9 cellular contexts compared by ENCODE assay signal in genomic region chr17:75571197-75571884, GRCh38. TPM values are rescaled to one million over a fixed set of nuclear protein-coding genes. Genes with fewer than 3 reads are reported as not detected.
DNase-seq lines count a peak whose midpoint lies in the region; ATAC-seq, FAIRE-seq and TF ChIP-seq lines count a peak whose summit lies in the region.
"Had no signal": no experiment of that assay in that cellular context is flagged by ENCODE, and none has a peak within 500 bp of the region (broad histone marks: within the 10 kb centered on the region; RNA-seq: fewer than 3 reads in every experiment).

No MANE protein-coding gene starts in this region.

- H3K27ac Mint-ChIP-seq in progenitor cell of endocrine pancreas = no peak overlapping the region
- H3K27ac Mint-ChIP-seq: T-cell had no signal

- H3K9me3 ChIP-seq in K562 (replicated peaks; ENCODE audit: control insufficient read depth, insufficient read depth, low read depth, low read length) (no peaks in the 10 kb centered on the region), neutrophil (no peaks in the 10 kb centered on the region)

- no peaks in the 10 kb centered on the region for H3K79me2 ChIP-seq in K562 (ENCODE audit: control insufficient read depth, insufficient read depth, low read length)

- no peaks in the 10 kb centered on the region for H3K9me3 Mint-ChIP-seq in progenitor cell of endocrine pancreas (ENCODE audit: low read depth)
- H3K9me3 Mint-ChIP-seq: T-cell had no signal

- no peaks in the 10 kb centered on the region; the same call in 2 of the 3 replicates for H3K36me3 ChIP-seq in K562 (ENCODE audit: control insufficient read depth, insufficient read depth, low read length)
- H3K36me3 ChIP-seq in neutrophil = no peaks in the 10 kb centered on the region

- POLR2A ChIA-PET in K562 (lab: Yijun Ruan, JAX) = interaction anchor here (0.6 to 1.0 kb wide), 3 partner anchors 10 to 261 kb away, joined by 3 read pairs; no protein-coding TSS in a partner anchor

- no peaks in the 10 kb centered on the region for H3K27me3 ChIP-seq in K562 (ENCODE audit: control insufficient read depth in 2 of 2, insufficient read depth in 2 of 2, low read length in 2 of 2)
- H3K27me3 ChIP-seq in neutrophil = no peaks in the 10 kb centered on the region

- ATAC-seq in K562 = peak; percentile 85
- no peak for ATAC-seq in HG02970 (IDR thresholded peaks at IDR 0.05; ENCODE audit: low FRiP score, unreplicated experiment)
- ATAC-seq: T-cell had no signal

- H3K9ac ChIP-seq in K562 (ENCODE audit: insufficient read depth in 1 of 2, low read depth in 2 of 2, low read length in 2 of 2) = peak overlapping the region; percentile 43 to 77; a peak in 3 of 4 replicates

- H3K4me3 ChIP-seq in K562 (no peak overlapping the region), neutrophil (ENCODE audit: low read depth in 1 of 2, low read length in 1 of 2) (peak overlapping the region in 1 of 2 experiments; percentile 17)

- in situ Hi-C loops in K562 (cut with MboI) = no loop called here

- DNase-seq in GM12892 (ENCODE audit: insufficient read length) (peak; percentile 89), Kasumi-1 (lab: John Stamatoyannopoulos, UW) (peak; percentile 100), K562 (ENCODE audit: extremely low read depth in 1 of 4, low spot score in 3 of 4) (peak in 2 of 4 experiments; percentile 50 to 67), EL (no peak), progenitor cell of endocrine pancreas (ENCODE audit: low spot score, unreplicated experiment) (no peak)
- no peak for DNase-seq in stimulated activated CD4-positive, alpha-beta T cell treated with anti-CD3 and anti-CD28 coated beads, Interleukin-4, amount 100 ng/mL, for 4 hours

- TF ChIP-seq CTCF in K562 (IDR thresholded peaks at IDR 0.05 in 2 of 3, conservative IDR thresholded peaks at IDR 0.05 in 1 of 3; ENCODE audit: insufficient read depth in 2 of 3, low read depth in 1 of 3, low read length in 3 of 3) = no peak
- no peak for TF ChIP-seq CTCF in neutrophil (IDR thresholded peaks at IDR 0.05)
- no peak for TF ChIP-seq CTCF in progenitor cell of endocrine pancreas (IDR thresholded peaks at IDR 0.05; ENCODE audit: unreplicated experiment)

- H3K36me3 Mint-ChIP-seq in progenitor cell of endocrine pancreas (ENCODE audit: insufficient read depth) = peaks cover 13% of the 10 kb centered on the region

- H3K4me1 ChIP-seq in K562 (replicated peaks in 1 of 2; ENCODE audit: control insufficient read depth in 2 of 2, insufficient read depth in 2 of 2, low read length in 2 of 2) = peaks cover 10 to 43% of the 10 kb centered on the region in 2 experiments; a peak in 4 of 5 replicates
- H3K4me1 ChIP-seq in neutrophil (ENCODE audit: control insufficient read depth in 1 of 2, insufficient read depth in 1 of 2, low read depth in 1 of 2, low read length in 1 of 2) = peaks cover 9 to 13% of the 10 kb centered on the region in 2 experiments

- CTCF ChIA-PET in K562 (lab: Yijun Ruan, JAX; ENCODE audit: low intra/inter-chr PET ratio) = interaction anchor here (0.6 kb wide), 1 partner anchor 176 kb away, joined by 3 read pairs; no protein-coding TSS in a partner anchor

- H3K27me3 Mint-ChIP-seq in progenitor cell of endocrine pancreas = no peaks in the 10 kb centered on the region
- H3K27me3 Mint-ChIP-seq: T-cell had no signal

- TF ChIP-seq POLR2A in GM12892 (IDR thresholded peaks at IDR 0.05; ENCODE audit: low read depth, low read length) (peak; percentile 82), K562 (conservative IDR thresholded peaks at IDR 0.05) (no peak)

- no TSS peak for BruUV-seq in K562 (replicated peaks; lab: Mats Ljungman, UMichigan)

- peak overlapping the region; percentile 57; the same call in 2 of the 3 replicates for H3K27ac ChIP-seq in K562 (ENCODE audit: extremely low read depth, low read depth, low read length)
- peak overlapping the region; percentile 71 for H3K27ac ChIP-seq in neutrophil

- no peak for TF ChIP-seq RAD21 in K562 (CRISPR knock-in tag; conservative IDR thresholded peaks at IDR 0.05 in 1 of 2, IDR thresholded peaks at IDR 0.05 in 1 of 2)

- H3K9me1 ChIP-seq in K562 (ENCODE audit: control insufficient read depth, insufficient read depth, low read length) = no peaks in the 10 kb centered on the region

- no peak overlapping the region for H3K4me3 Mint-ChIP-seq in progenitor cell of endocrine pancreas (ENCODE audit: low read depth)
- H3K4me3 Mint-ChIP-seq: T-cell had no signal

- WGBS in K562 (ENCODE audit: insufficient coverage, low coverage, missing lambda C conversion rate) = 67% methylated on average over 14 of the region's 15 CpGs

- TF ChIP-seq EP300 in K562 (IDR thresholded peaks at IDR 0.05; ENCODE audit: low read length) = no peak

- H3K4me1 Mint-ChIP-seq in progenitor cell of endocrine pancreas (ENCODE audit: low read depth) = no peaks in the 10 kb centered on the region
- H3K4me1 Mint-ChIP-seq: T-cell had no signal

- H3K4me2 ChIP-seq in K562 (ENCODE audit: insufficient read depth, low read length) = no peak overlapping the region

- 0 out of 2 replicates have a peak overlapping the region, but pooled peaks have one; percentile 14 for H2AFZ ChIP-seq in K562 (ENCODE audit: low read depth, low read length)

- no peaks in the 10 kb centered on the region for H4K20me1 ChIP-seq in K562 (replicated peaks; ENCODE audit: control insufficient read depth, insufficient read depth, low read length)

- FAIRE-seq in GM12892 (lab: Jason Lieb, UNC) (peak; percentile 97), K562 (lab: Jason Lieb, UNC) (peak; percentile 92)

- intact Hi-C loops in K562 (cut with micrococcal nuclease) = no loop called here

RNA-seq across cellular contexts. Expression of gene MYO15B, which starts 16.3 kb away (rescaled TPM):
- polyA plus RNA-seq in GM12892 (2012; ENCODE audit: missing spikeins) = 1.00 TPM
- total RNA-seq in K562 (2011; cell fraction: chromatin; rRNA removed; ENCODE audit: low replicate concordance) = 8.9 and 39.4 TPM in 2 replicates
- 22.5 and 24.7 TPM in 2 replicates for total RNA-seq in K562 (2011; cell fraction: nucleolus; rRNA removed)
- total RNA-seq in K562 (2011; cell fraction: nucleoplasm; rRNA removed) = 11.1 and 14.7 TPM in 2 replicates
- total RNA-seq in K562 (2014; rRNA removed) (0.05 and 0.24 TPM in 2 replicates), K562 (2014; rRNA removed; fragmentation: Illumina TruSeq; extraction: Trizol) (1.2 TPM in 1 of 2 replicates, not detected in the other), K562 (2015; rRNA removed; fragmentation: Illumina TruSeq; extraction: Trizol) (0.83 TPM in 2 replicates), K562 (2021) (1.5 and 3.1 TPM in 2 replicates), progenitor cell of endocrine pancreas (336 and 337 TPM in 2 replicates)
- polyA plus RNA-seq in K562 (2011; rRNA removed) (0.82 and 1.2 TPM in 2 replicates), K562 (2014; fragmentation: Illumina TruSeq; extraction: Trizol) (0.12 and 0.76 TPM in 2 replicates), K562 (2014; fragmentation: Nextera tagmentation; extraction: Ambion mirVana) (not detected), K562 (2014; rRNA removed) (0.98 and 1.5 TPM in 2 replicates)
- polyA plus RNA-seq in K562 (2011; cell fraction: cytosol; rRNA removed) = 0.39 and 0.49 TPM in 2 replicates
- 15.0 and 17.9 TPM in 2 replicates for polyA plus RNA-seq in K562 (2011; cell fraction: nucleus; rRNA removed)
- 1.2 and 10.8 TPM in 2 replicates for polyA plus RNA-seq in K562 (2012)
- polyA minus RNA-seq in K562 (2011; rRNA and poly(A)+ RNA removed) = 0.70 and 1.0 TPM in 2 replicates
- not detected in 2 replicates for polyA minus RNA-seq in K562 (2011; cell fraction: cytosol; rRNA and poly(A)+ RNA removed)
- 7.7 and 8.5 TPM in 2 replicates for polyA minus RNA-seq in K562 (2011; cell fraction: nucleus; rRNA and poly(A)+ RNA removed)

RNA-seq across cellular contexts. Expression of gene LLGL2, which starts 45.8 kb away (rescaled TPM):
- 1.9 TPM for polyA plus RNA-seq in GM12892 (2012; ENCODE audit: missing spikeins)
- total RNA-seq in K562 (2011; cell fraction: chromatin; rRNA removed; ENCODE audit: low replicate concordance) = 25.4 and 96.6 TPM in 2 replicates
- 63.3 and 66.7 TPM in 2 replicates for total RNA-seq in K562 (2011; cell fraction: nucleolus; rRNA removed)
- 38.1 and 42.6 TPM in 2 replicates for total RNA-seq in K562 (2011; cell fraction: nucleoplasm; rRNA removed)
- total RNA-seq in K562 (2014; rRNA removed) = 17.9 and 19.5 TPM in 2 replicates
- 1.8 and 3.0 TPM in 2 replicates for total RNA-seq in K562 (2014; rRNA removed; fragmentation: Illumina TruSeq; extraction: Trizol)
- total RNA-seq in K562 (2015; rRNA removed; fragmentation: Illumina TruSeq; extraction: Trizol) = 10.2 and 11.8 TPM in 2 replicates
- 24.4 and 25.2 TPM in 2 replicates for total RNA-seq in K562 (2021)
- 12.5 and 16.0 TPM in 2 replicates for polyA plus RNA-seq in K562 (2011; rRNA removed)
- 14.3 and 34.7 TPM in 2 replicates for polyA plus RNA-seq in K562 (2011; cell fraction: cytosol; rRNA removed)
- polyA plus RNA-seq in K562 (2011; cell fraction: nucleus; rRNA removed) = 44.8 and 82.4 TPM in 2 replicates
- polyA plus RNA-seq in K562 (2012) = 14.8 and 26.6 TPM in 2 replicates
- polyA plus RNA-seq in K562 (2014; fragmentation: Illumina TruSeq; extraction: Trizol) = 3.7 and 14.7 TPM in 2 replicates
- polyA plus RNA-seq in K562 (2014; fragmentation: Nextera tagmentation; extraction: Ambion mirVana) = 1 to 10 TPM in 1 of 2 experiments, under 1 TPM in 1; 0.32 to 1.3 TPM
- polyA plus RNA-seq in K562 (2014; rRNA removed) = 17.7 and 23.7 TPM in 2 replicates
- polyA minus RNA-seq in K562 (2011; rRNA and poly(A)+ RNA removed) = 4.3 and 6.7 TPM in 2 replicates
- 10.6 and 11.3 TPM in 2 replicates for polyA minus RNA-seq in K562 (2011; cell fraction: cytosol; rRNA and poly(A)+ RNA removed)
- polyA minus RNA-seq in K562 (2011; cell fraction: nucleus; rRNA and poly(A)+ RNA removed) = 21.3 and 23.8 TPM in 2 replicates
- total RNA-seq in progenitor cell of endocrine pancreas = 232 and 235 TPM in 2 replicates

RNA-seq across cellular contexts. Expression of gene TSEN54, which starts 55.0 kb away (rescaled TPM):
- 24.2 TPM for polyA plus RNA-seq in GM12892 (2012; ENCODE audit: missing spikeins)
- total RNA-seq in K562 (2011; cell fraction: chromatin; rRNA removed; ENCODE audit: low replicate concordance) = 43.1 and 96.1 TPM in 2 replicates
- total RNA-seq in K562 (2011; cell fraction: nucleolus; rRNA removed) = 63.2 and 67.5 TPM in 2 replicates
- 52.4 and 53.0 TPM in 2 replicates for total RNA-seq in K562 (2011; cell fraction: nucleoplasm; rRNA removed)
- total RNA-seq in K562 (2014; rRNA removed) = 53.0 and 81.0 TPM in 2 replicates
- 34.6 and 48.9 TPM in 2 replicates for total RNA-seq in K562 (2014; rRNA removed; fragmentation: Illumina TruSeq; extraction: Trizol)
- 35.6 and 37.2 TPM in 2 replicates for total RNA-seq in K562 (2015; rRNA removed; fragmentation: Illumina TruSeq; extraction: Trizol)
- total RNA-seq in K562 (2021) = 58.0 and 64.3 TPM in 2 replicates
- 57.6 and 62.0 TPM in 2 replicates for polyA plus RNA-seq in K562 (2011; rRNA removed)
- polyA plus RNA-seq in K562 (2011; cell fraction: cytosol; rRNA removed) = 56.9 and 82.8 TPM in 2 replicates
- 77.8 and 89.5 TPM in 2 replicates for polyA plus RNA-seq in K562 (2011; cell fraction: nucleus; rRNA removed)
- 38.5 and 39.9 TPM in 2 replicates for polyA plus RNA-seq in K562 (2012)
- polyA plus RNA-seq in K562 (2014; fragmentation: Illumina TruSeq; extraction: Trizol) = 40.0 and 41.6 TPM in 2 replicates
- polyA plus RNA-seq in K562 (2014; fragmentation: Nextera tagmentation; extraction: Ambion mirVana) = 10 to 100 TPM in 1 of 2 experiments, 1 to 10 TPM in 1; 5.9 to 13.6 TPM
- 55.6 and 62.6 TPM in 2 replicates for polyA plus RNA-seq in K562 (2014; rRNA removed)
- 23.1 and 38.9 TPM in 2 replicates for polyA minus RNA-seq in K562 (2011; rRNA and poly(A)+ RNA removed)
- 16.1 and 23.9 TPM in 2 replicates for polyA minus RNA-seq in K562 (2011; cell fraction: cytosol; rRNA and poly(A)+ RNA removed)
- 14.4 and 17.5 TPM in 2 replicates for polyA minus RNA-seq in K562 (2011; cell fraction: nucleus; rRNA and poly(A)+ RNA removed)
- 56.0 and 56.4 TPM in 2 replicates for total RNA-seq in progenitor cell of endocrine pancreas

RNA-seq across cellular contexts. Expression of gene CASKIN2, which starts 56.0 kb away (rescaled TPM):
- 0.23 TPM for polyA plus RNA-seq in GM12892 (2012; ENCODE audit: missing spikeins)
- 7.8 and 33.3 TPM in 2 replicates for total RNA-seq in K562 (2011; cell fraction: chromatin; rRNA removed; ENCODE audit: low replicate concordance)
- 14.5 and 19.7 TPM in 2 replicates for total RNA-seq in K562 (2011; cell fraction: nucleolus; rRNA removed)
- 6.2 and 10.0 TPM in 2 replicates for total RNA-seq in K562 (2011; cell fraction: nucleoplasm; rRNA removed)
- 2.3 and 3.5 TPM in 2 replicates for total RNA-seq in K562 (2014; rRNA removed)
- 1.1 and 1.3 TPM in 2 replicates for total RNA-seq in K562 (2014; rRNA removed; fragmentation: Illumina TruSeq; extraction: Trizol)
- 2.1 and 2.3 TPM in 2 replicates for total RNA-seq in K562 (2015; rRNA removed; fragmentation: Illumina TruSeq; extraction: Trizol)
- 12.2 and 14.5 TPM in 2 replicates for total RNA-seq in K562 (2021)
- polyA plus RNA-seq in K562 (2011; rRNA removed) = 1.9 and 2.2 TPM in 2 replicates
- polyA plus RNA-seq in K562 (2011; cell fraction: cytosol; rRNA removed) = 1.2 and 1.5 TPM in 2 replicates
- 6.5 and 13.9 TPM in 2 replicates for polyA plus RNA-seq in K562 (2011; cell fraction: nucleus; rRNA removed)
- 4.8 and 5.2 TPM in 2 replicates for polyA plus RNA-seq in K562 (2012)
- polyA plus RNA-seq in K562 (2014; fragmentation: Illumina TruSeq; extraction: Trizol) = 2.5 and 5.7 TPM in 2 replicates
- under 1 TPM; 0.01 to 0.04 TPM for polyA plus RNA-seq in K562 (2014; fragmentation: Nextera tagmentation; extraction: Ambion mirVana)
- 3.0 and 5.1 TPM in 2 replicates for polyA plus RNA-seq in K562 (2014; rRNA removed)
- polyA minus RNA-seq in K562 (2011; rRNA and poly(A)+ RNA removed) = 1.8 and 1.9 TPM in 2 replicates
- polyA minus RNA-seq in K562 (2011; cell fraction: cytosol; rRNA and poly(A)+ RNA removed) = 3.8 and 8.4 TPM in 2 replicates
- 8.6 and 9.6 TPM in 2 replicates for polyA minus RNA-seq in K562 (2011; cell fraction: nucleus; rRNA and poly(A)+ RNA removed)
- 47.6 and 50.6 TPM in 2 replicates for total RNA-seq in progenitor cell of endocrine pancreas

Comparison
In these comparisons a context has a peak if more than half of its experiments do, and no peak if none do; other contexts are left out.
1. DNase-seq: peak in GM12892 (single experiment) and Kasumi-1 (2 of 2); none in stimulated activated CD4-positive, alpha-beta T cell treated with anti-CD3 and anti-CD28 coated beads, Interleukin-4, amount 100 ng/mL, for 4 hours (0 of 2), EL (single experiment) and progenitor cell of endocrine pancreas (single experiment).